In genomic region chr7:99451936-99452335, GRCh38 we compare ENCODE assay signal across 18 cellular contexts.
"Had no signal": no experiment of that assay in that cellular context is flagged by ENCODE, and none has a peak within 500 bp of the region (broad histone marks: within the 10 kb centered on the region; RNA-seq: fewer than 3 reads in every experiment).

No MANE protein-coding gene starts in this region.

- DNase-seq: activated CD4-positive, alpha-beta T cell treated with anti-CD3 and anti-CD28 coated beads for 1 hour; activated CD8-positive, alpha-beta memory T cell treated with anti-CD3 and anti-CD28 coated beads for 24 hours; activated gamma-delta T cell; activated naive CD8-positive, alpha-beta T cell treated with anti-CD3 and anti-CD28 coated beads, Interleukin-2, amount 10 ng/mL, durations not matched to agents 7 days and 5 days; cerebellar nuclear complex; effector memory CD4-positive, alpha-beta T cell; foreskin fibroblast; midbrain; nephron progenitor cell; sigmoid colon; stimulated activated CD4-positive, alpha-beta T cell treated with anti-CD3 and anti-CD28 coated beads, Interleukin-4, amount 100 ng/mL, for 24 hours; stomach; trophoblast cell; WERI-Rb-1 had no signal

- H3K9me3 Mint-ChIP-seq: activated naive CD8-positive, alpha-beta T cell treated with anti-CD3 and anti-CD28 coated beads, Interleukin-2, amount 10 ng/mL, durations not matched to agents 7 days and 5 days; nephron progenitor cell; stimulated activated effector memory CD8-positive, alpha-beta T cell treated with anti-CD3 and anti-CD28 coated beads, Interleukin-12 subunit alpha, Interleukin-12 subunit beta, amount 100 ng/mL, for 72 hours; T-helper 1 cell treated with Interleukin-12 subunit alpha and Interleukin-12 subunit beta and Interleukin-4 antibody, amounts not matched to agents 30 μg/mL and 1 μg/mL, for 36 hours had no signal

- H3K36me3 ChIP-seq: breast epithelium had no signal

- H3K27ac ChIP-seq: ascending aorta, breast epithelium, sigmoid colon, stomach, WERI-Rb-1 had no signal

- H3K4me3 ChIP-seq: ascending aorta, breast epithelium, sigmoid colon, stomach had no signal

- H3K27me3 Mint-ChIP-seq: activated naive CD8-positive, alpha-beta T cell treated with anti-CD3 and anti-CD28 coated beads, Interleukin-2, amount 10 ng/mL, durations not matched to agents 7 days and 5 days had no signal

- H3K27ac Mint-ChIP-seq: activated naive CD8-positive, alpha-beta T cell treated with anti-CD3 and anti-CD28 coated beads, Interleukin-2, amount 10 ng/mL, durations not matched to agents 7 days and 5 days; nephron progenitor cell; T-helper 1 cell treated with Interleukin-12 subunit alpha and Interleukin-12 subunit beta and Interleukin-4 antibody, amounts not matched to agents 30 μg/mL and 1 μg/mL, for 36 hours had no signal

- H3K4me3 Mint-ChIP-seq: activated naive CD8-positive, alpha-beta T cell treated with anti-CD3 and anti-CD28 coated beads, Interleukin-2, amount 10 ng/mL, durations not matched to agents 7 days and 5 days; nephron progenitor cell; stimulated activated effector memory CD8-positive, alpha-beta T cell treated with anti-CD3 and anti-CD28 coated beads, Interleukin-12 subunit alpha, Interleukin-12 subunit beta, amount 100 ng/mL, for 72 hours; T-helper 1 cell treated with Interleukin-12 subunit alpha and Interleukin-12 subunit beta and Interleukin-4 antibody, amounts not matched to agents 30 μg/mL and 1 μg/mL, for 36 hours had no signal

- H3K9me3 ChIP-seq: ascending aorta, breast epithelium, sigmoid colon, stomach had no signal

- H3K4me1 Mint-ChIP-seq: nephron progenitor cell had no signal

- ATAC-seq: stimulated activated effector memory CD8-positive, alpha-beta T cell treated with anti-CD3 and anti-CD28 coated beads, Interleukin-12 subunit alpha, Interleukin-12 subunit beta, amount 100 ng/mL, for 72 hours had no signal

- H3K4me1 ChIP-seq: ascending aorta, breast epithelium, sigmoid colon, stomach had no signal

- H3K27me3 ChIP-seq: ascending aorta, breast epithelium, sigmoid colon, stomach had no signal
